25 cellular contexts compared by ENCODE assay signal in genomic region chr2:8639122-8639635, GRCh38.
"Had no signal": no experiment of that assay in that cellular context is flagged by ENCODE, and none has a peak within 500 bp of the region (broad histone marks: within the 10 kb centered on the region; RNA-seq: fewer than 3 reads in every experiment).

No MANE protein-coding gene starts in this region.

- H3K27ac Mint-ChIP-seq: activated naive CD8-positive, alpha-beta T cell; activated T-helper 2 cell treated with anti-CD3 and anti-CD28 coated beads, Interferon-gamma antibody, Interleukin-2, Interleukin-4, amounts not matched to agents 10 μg/mL and 5 μg/mL and 100 μg/mL, durations not matched to agents 14 hours and 24 hours and 36 hours; memory B cell; naive B cell; T-helper 1 cell treated with Interleukin-12 subunit alpha and Interleukin-12 subunit beta and Interleukin-4 antibody, amounts not matched to agents 30 μg/mL and 1 μg/mL, for 36 hours; WTC11 had no signal

- H3K4me1 Mint-ChIP-seq: central memory CD8-positive, alpha-beta T cell; memory B cell; naive B cell had no signal

- H3K36me3 Mint-ChIP-seq: activated naive CD8-positive, alpha-beta T cell; memory B cell; naive B cell; WTC11 had no signal

- ATAC-seq: activated T-cell treated with anti-CD3 and anti-CD28 coated beads, Interleukin-2, amount 50 U/mL, for 4 hours; effector memory CD8-positive, alpha-beta T cell; esophagus mucosa; left cardiac atrium had no signal

- H3K27ac ChIP-seq: adrenal gland, ascending aorta, colonic mucosa, dorsolateral prefrontal cortex, transverse colon, vagina had no signal

- H3K4me1 ChIP-seq: adrenal gland, ascending aorta, colonic mucosa had no signal

- H3K27me3 Mint-ChIP-seq: activated naive CD8-positive, alpha-beta T cell; central memory CD8-positive, alpha-beta T cell had no signal

- H3K36me3 ChIP-seq: adrenal gland, ascending aorta, colonic mucosa, transverse colon, vagina had no signal

- H3K4me3 Mint-ChIP-seq: activated naive CD8-positive, alpha-beta T cell; central memory CD8-positive, alpha-beta T cell; effector memory CD8-positive, alpha-beta T cell; memory B cell; naive B cell; T-helper 1 cell treated with Interleukin-12 subunit alpha and Interleukin-12 subunit beta and Interleukin-4 antibody, amounts not matched to agents 30 μg/mL and 1 μg/mL, for 36 hours had no signal

- H3K27me3 ChIP-seq: adrenal gland, ascending aorta, colonic mucosa, transverse colon, vagina had no signal

- DNase-seq: activated CD8-positive, alpha-beta memory T cell treated with anti-CD3 and anti-CD28 coated beads for 24 hours; activated CD8-positive, alpha-beta memory T cell treated with anti-CD3 and anti-CD28 coated beads, Interleukin-2, amount 50 U/mL, for 48 hours; activated naive CD4-positive, alpha-beta T cell; activated T-cell treated with anti-CD3 and anti-CD28 coated beads, Interleukin-2, amount 50 U/mL, for 4 hours; adrenal gland; colonic mucosa; effector memory CD8-positive, alpha-beta T cell; foreskin melanocyte; hypothalamus; left cardiac atrium; naive B cell; nucleus accumbens; stimulated activated CD4-positive, alpha-beta T cell treated with anti-CD3 and anti-CD28 coated beads, Interleukin-4, amount 100 ng/mL, for 1 hour; T1000; transverse colon had no signal

- H3K4me3 ChIP-seq: adrenal gland, ascending aorta, colonic mucosa, dorsolateral prefrontal cortex, transverse colon, vagina had no signal

- H3K9me3 ChIP-seq: adrenal gland, ascending aorta, colonic mucosa, transverse colon, vagina had no signal

- H3K9me3 Mint-ChIP-seq: activated T-cell treated with anti-CD3 and anti-CD28 coated beads, Interleukin-2, amount 50 U/mL, for 4 hours; activated T-helper 2 cell treated with anti-CD3 and anti-CD28 coated beads, Interferon-gamma antibody, Interleukin-2, Interleukin-4, amounts not matched to agents 10 μg/mL and 5 μg/mL and 100 μg/mL, durations not matched to agents 14 hours and 24 hours and 36 hours; central memory CD8-positive, alpha-beta T cell; effector memory CD8-positive, alpha-beta T cell; memory B cell; T-helper 1 cell treated with Interleukin-12 subunit alpha and Interleukin-12 subunit beta and Interleukin-4 antibody, amounts not matched to agents 30 μg/mL and 1 μg/mL, for 36 hours; WTC11 had no signal
